ENCODE assay signal across 8 cellular contexts in genomic region chr14:77123381-77124344, GRCh38. TPM values are rescaled to one million over a fixed set of nuclear protein-coding genes. Genes with fewer than 3 reads are reported as not detected.
DNase-seq lines count a peak whose midpoint lies in the region; ATAC-seq and TF ChIP-seq lines count a peak whose summit lies in the region.
"Had no signal": no experiment of that assay in that cellular context is flagged by ENCODE, and none has a peak within 500 bp of the region (broad histone marks: within the 10 kb centered on the region; RNA-seq: fewer than 3 reads in every experiment).

No MANE protein-coding gene starts in this region.

- H2AFZ ChIP-seq in HCT116 (ENCODE audit: low read depth, low read length, poor library complexity, severe bottlenecking) (no peak overlapping the region), parathyroid adenoma (peak overlapping the region; percentile 23)

- H3K9ac ChIP-seq in HCT116 (ENCODE audit: low read length), result peak overlapping the region; percentile 38
- H3K9ac ChIP-seq in parathyroid adenoma, result no peak overlapping the region

- peak overlapping the region; percentile 60 for H3K4me2 ChIP-seq in HCT116 (ENCODE audit: low read length)
- no peak overlapping the region for H3K4me2 ChIP-seq in parathyroid adenoma (ENCODE audit: low read length)

- H3K27ac ChIP-seq in HCT116 (ENCODE audit: low read depth, low read length), result peak overlapping the region; percentile 45
- H3K27ac ChIP-seq in epithelial cell of prostate, result peak overlapping the region; percentile 23
- peak overlapping the region; percentile 95 for H3K27ac ChIP-seq in parathyroid adenoma

- BruUV-seq in HCT116 (replicated peaks; lab: Mats Ljungman, UMichigan), result no TSS peak

- H3K36me3 ChIP-seq in HCT116 (ENCODE audit: control insufficient read depth in 1 of 2, insufficient read depth in 2 of 2, low read length in 2 of 2), result no peaks in the 10 kb centered on the region
- H3K36me3 ChIP-seq in parathyroid adenoma (ENCODE audit: control insufficient read depth, insufficient read depth, low read length), result no peaks in the 10 kb centered on the region

- H3K4me1 ChIP-seq in HCT116 (ENCODE audit: control insufficient read depth in 1 of 2, insufficient read depth in 2 of 2, low read length in 2 of 2), result peaks cover 39 to 65% of the 10 kb centered on the region in 2 experiments
- H3K4me1 ChIP-seq in parathyroid adenoma, result peaks cover 41% of the 10 kb centered on the region

- peak overlapping the region in 1 of 2 experiments; percentile 8; a peak in 2 of 4 replicates for H3K4me3 ChIP-seq in HCT116 (replicated peaks in 1 of 2; ENCODE audit: low read depth in 1 of 2, low read length in 2 of 2)
- H3K4me3 ChIP-seq in parathyroid adenoma (ENCODE audit: low read depth, low read length), result no peak overlapping the region

- peak; percentile 77 for ATAC-seq in HCT116
- ATAC-seq in GM18511 (IDR thresholded peaks at IDR 0.05; ENCODE audit: unreplicated experiment), result no peak
- no peak for ATAC-seq in HG02870 (IDR thresholded peaks at IDR 0.05; ENCODE audit: unreplicated experiment)
- ATAC-seq in HG02798 (IDR thresholded peaks at IDR 0.05; ENCODE audit: poor library complexity, unreplicated experiment), result no peak

- TF ChIP-seq CTCF in HCT116 (IDR thresholded peaks at IDR 0.05 in 2 of 3, conservative IDR thresholded peaks at IDR 0.05 in 1 of 3; ENCODE audit: borderline replicate concordance in 1 of 3, insufficient read depth in 1 of 3, low read depth in 2 of 3, low read length in 2 of 3) (no peak), parathyroid adenoma (IDR thresholded peaks at IDR 0.05) (no peak)

- no peak for TF ChIP-seq RAD21 in HCT116 (IDR thresholded peaks at IDR 0.05; ENCODE audit: low read depth)

- CTCF ChIA-PET in HCT116 (lab: Charles Lee), result interaction anchor here (0.9 to 2.2 kb wide), 9 partner anchors 8 to 251 kb away, joined by 3 to 10 read pairs (median 4); no protein-coding TSS in a partner anchor

- H3K9me2 ChIP-seq in HCT116 (ENCODE audit: insufficient read depth), result no peaks in the 10 kb centered on the region

- intact Hi-C loops in HCT116 (cut with micrococcal nuclease), result loop anchor here (2.0 kb wide), 1 partner anchor 25 kb away; the partner anchor contains the start of gene CIPC

- H3K79me2 ChIP-seq in HCT116 (ENCODE audit: insufficient read depth, low read length) (no peaks in the 10 kb centered on the region), parathyroid adenoma (peaks cover 10% of the 10 kb centered on the region)

- H3K27me3 ChIP-seq in HCT116 (ENCODE audit: insufficient read depth, low read length), result no peaks in the 10 kb centered on the region
- H3K27me3 ChIP-seq in parathyroid adenoma (ENCODE audit: control insufficient read depth, insufficient read depth, low read length), result no peaks in the 10 kb centered on the region

- no peaks in the 10 kb centered on the region for H3K9me3 ChIP-seq in HCT116 (ENCODE audit: control insufficient read depth in 1 of 2, insufficient read depth in 1 of 2, low read depth in 1 of 2, low read length in 2 of 2)
- H3K9me3 ChIP-seq in parathyroid adenoma (ENCODE audit: control insufficient read depth, low read length), result no peaks in the 10 kb centered on the region

- peak; percentile 70 for DNase-seq in HCT116 (ENCODE audit: low read depth, low spot score)
- peak; percentile 95 for DNase-seq in NCI-H510A treated with DMSO at 0.1 percent for 48 hours (lab: John Stamatoyannopoulos, UW)
- DNase-seq in epithelial cell of prostate (ENCODE audit: low read depth, low spot score), result peak; percentile 86

- RAD21 ChIA-PET in HCT116 (lab: Charles Lee; ENCODE audit: low non-redundant PET in 1 of 2, low total read pairs in 2 of 2, uncharacterized antibody in 2 of 2, unreplicated experiment in 2 of 2), result interaction anchor here (0.5 to 1.8 kb wide), 6 partner anchors 8 to 407 kb away, joined by 3 to 8 read pairs (median 3); partner anchors contain the start of genes AHSA1 (in 1 of the 2) and CIPC (in 1 of the 2)

- POLR2A ChIA-PET in HCT116 (lab: Charles Lee), result interaction anchor here (0.6 to 1.6 kb wide), 2 partner anchors 27 to 29 kb away, joined by 3 to 5 read pairs; no protein-coding TSS in a partner anchor

- H4K20me1 ChIP-seq in HCT116 (ENCODE audit: insufficient read depth), result no peaks in the 10 kb centered on the region

- TF ChIP-seq POLR2A in HCT116 (IDR thresholded peaks at IDR 0.05; ENCODE audit: borderline replicate concordance, extremely low read depth, insufficient read depth, insufficient read length), result no peak

TF ChIP-seq in HCT116, 20 proteins besides CTCF, POLR2A, EP300 and RAD21:
- TF ChIP-seq TCF7L2 (IDR thresholded peaks at IDR 0.05; ENCODE audit: borderline replicate concordance, extremely low read depth, insufficient read depth, insufficient read length) (no peak), MAX (IDR thresholded peaks at IDR 0.05) (no peak), JUND (IDR thresholded peaks at IDR 0.05) (no peak), SP1 (IDR thresholded peaks at IDR 0.05; ENCODE audit: low read depth) (no peak), ELF1 (IDR thresholded peaks at IDR 0.05; ENCODE audit: borderline replicate concordance, low read depth) (no peak), EGR1 (IDR thresholded peaks at IDR 0.05; ENCODE audit: low read depth) (no peak), CBX3 (IDR thresholded peaks at IDR 0.05; ENCODE audit: low read depth) (no peak), SIN3A (IDR thresholded peaks at IDR 0.05; ENCODE audit: low read depth) (no peak), POLR2AphosphoS5 (IDR thresholded peaks at IDR 0.05; ENCODE audit: low read depth, low read length) (no peak), FOSL1 (IDR thresholded peaks at IDR 0.05; ENCODE audit: low read depth) (no peak)

RNA-seq across cellular contexts. Expression of gene ZDHHC22, which starts 17.9 kb away (rescaled TPM):
- total RNA-seq in HCT116 (2021; ENCODE audit: unreplicated experiment), result 0.10 TPM
- polyA plus RNA-seq in HCT116 (2012), result 0.04 and 0.13 TPM in 2 replicates
- total RNA-seq: fibroblast of lung had no signal
- polyA plus RNA-seq: fibroblast of lung had no signal

RNA-seq across cellular contexts. Expression of gene CIPC, which starts 25.6 kb away (rescaled TPM):
- 20.6 TPM for total RNA-seq in HCT116 (2021; ENCODE audit: unreplicated experiment)
- polyA plus RNA-seq in HCT116 (2012), result 7.4 and 8.7 TPM in 2 replicates

RNA-seq across cellular contexts. Expression of gene TMEM63C, which starts 57.9 kb away (rescaled TPM):
- total RNA-seq in HCT116 (2021; ENCODE audit: unreplicated experiment), result 5.7 TPM
- 4.9 and 5.4 TPM in 2 replicates for polyA plus RNA-seq in HCT116 (2012)
- polyA plus RNA-seq: fibroblast of lung had no signal

Comparison
In these comparisons a context has a peak if more than half of its experiments do, and no peak if none do; other contexts are left out.
1. H3K27ac ChIP-seq: peak in every context shown above with its lines; median percentile 95 in parathyroid adenoma; 45 in HCT116; 23 in epithelial cell of prostate.